ENCODE assay signal across 8 cellular contexts in genomic region chr17:794876-795275, GRCh38. TPM values are rescaled to one million over a fixed set of nuclear protein-coding genes. Genes with fewer than 3 reads are reported as not detected.
DNase-seq lines count a peak whose midpoint lies in the region; ATAC-seq, FAIRE-seq and TF ChIP-seq lines count a peak whose summit lies in the region.

No MANE protein-coding gene starts in this region.

- DNase-seq in NCI-H2171 (lab: John Stamatoyannopoulos, UW) (peak; percentile 84), memory B cell (ENCODE audit: low spot score in 2 of 2) (peak; percentile 25 to 35)
- peak; percentile 49 for DNase-seq in activated CD4-positive, alpha-beta memory T cell treated with anti-CD3 and anti-CD28 coated beads, Interleukin-2, amount 10 ng/mL, durations not matched to agents 7 days and 5 days
- peak; percentile 15 for DNase-seq in stimulated activated CD8-positive, alpha-beta memory T cell treated with anti-CD3 and anti-CD28 coated beads, Interleukin-15, amount 100 ng/mL, for 24 hours (ENCODE audit: low read depth)

- H3K36me3 Mint-ChIP-seq in activated CD4-positive, alpha-beta memory T cell treated with anti-CD3 and anti-CD28 coated beads, Interleukin-2, amount 10 ng/mL, durations not matched to agents 7 days and 5 days (ENCODE audit: low read depth), result peaks cover 17% of the 10 kb centered on the region
- H3K36me3 Mint-ChIP-seq in memory B cell, result peaks cover 11% of the 10 kb centered on the region

- ATAC-seq in memory B cell (ENCODE audit: low read depth) (peak; percentile 88), HG02870 (IDR thresholded peaks at IDR 0.05; ENCODE audit: unreplicated experiment) (no peak), HG03280 (IDR thresholded peaks at IDR 0.05; ENCODE audit: unreplicated experiment) (no peak)

- CTCF ChIA-PET in activated CD4-positive, alpha-beta memory T cell treated with anti-CD3 and anti-CD28 coated beads, Interleukin-2, amount 10 ng/mL, durations not matched to agents 7 days and 5 days (lab: Charles Lee), result interaction anchor here (1.1 to 3.6 kb wide), 5 partner anchors 12 to 206 kb away, joined by 3 to 42 read pairs (median 5); partner anchors contain the start of genes GLOD4, MRM3, NXN and TIMM22

- H3K27me3 Mint-ChIP-seq in activated CD4-positive, alpha-beta memory T cell treated with anti-CD3 and anti-CD28 coated beads, Interleukin-2, amount 10 ng/mL, durations not matched to agents 7 days and 5 days, result no peaks in the 10 kb centered on the region
- no peaks in the 10 kb centered on the region for H3K27me3 Mint-ChIP-seq in memory B cell

- POLR2A ChIA-PET in activated CD4-positive, alpha-beta memory T cell treated with anti-CD3 and anti-CD28 coated beads, Interleukin-2, amount 10 ng/mL, durations not matched to agents 7 days and 5 days (lab: Charles Lee), result interaction anchor here (2.0 to 2.2 kb wide), 2 partner anchors 13 to 186 kb away, joined by 7 to 10 read pairs; partner anchors contain the start of genes GLOD4 and MRM3

- TF ChIP-seq CTCF in GM12874 (IDR thresholded peaks at IDR 0.05; ENCODE audit: insufficient read depth, low read depth, low read length), result peak; percentile 77

- FAIRE-seq in endometrium (lab: Jason Lieb, UNC), result peak; percentile 91

- H3K27ac Mint-ChIP-seq in activated CD4-positive, alpha-beta memory T cell treated with anti-CD3 and anti-CD28 coated beads, Interleukin-2, amount 10 ng/mL, durations not matched to agents 7 days and 5 days, result no peak overlapping the region
- H3K27ac Mint-ChIP-seq in memory B cell, result no peak overlapping the region

- H3K9me3 Mint-ChIP-seq in activated CD4-positive, alpha-beta memory T cell treated with anti-CD3 and anti-CD28 coated beads, Interleukin-2, amount 10 ng/mL, durations not matched to agents 7 days and 5 days, result no peaks in the 10 kb centered on the region
- peaks cover 1% of the 10 kb centered on the region for H3K9me3 Mint-ChIP-seq in memory B cell

- H3K4me1 Mint-ChIP-seq in activated CD4-positive, alpha-beta memory T cell treated with anti-CD3 and anti-CD28 coated beads, Interleukin-2, amount 10 ng/mL, durations not matched to agents 7 days and 5 days, result peaks cover 6% of the 10 kb centered on the region
- peaks cover 3% of the 10 kb centered on the region for H3K4me1 Mint-ChIP-seq in memory B cell

- no peak overlapping the region for H3K4me3 Mint-ChIP-seq in activated CD4-positive, alpha-beta memory T cell treated with anti-CD3 and anti-CD28 coated beads, Interleukin-2, amount 10 ng/mL, durations not matched to agents 7 days and 5 days
- H3K4me3 Mint-ChIP-seq in memory B cell, result no peak overlapping the region

RNA-seq across cellular contexts. Expression of gene MRM3, which starts 12.7 kb away (rescaled TPM):
- total RNA-seq in activated CD4-positive, alpha-beta memory T cell treated with anti-CD3 and anti-CD28 coated beads, Interleukin-2, amount 10 ng/mL, durations not matched to agents 7 days and 5 days, result 10 to 100 TPM; 12.8 to 15.8 TPM

RNA-seq across cellular contexts. Expression of gene GLOD4, which starts 12.8 kb away (rescaled TPM):
- total RNA-seq in activated CD4-positive, alpha-beta memory T cell treated with anti-CD3 and anti-CD28 coated beads, Interleukin-2, amount 10 ng/mL, durations not matched to agents 7 days and 5 days, result 10 to 100 TPM; 46.0 to 54.1 TPM

RNA-seq across cellular contexts. Expression of gene GEMIN4, which starts 42.8 kb away (rescaled TPM):
- 10 to 100 TPM; 23.1 to 25.6 TPM for total RNA-seq in activated CD4-positive, alpha-beta memory T cell treated with anti-CD3 and anti-CD28 coated beads, Interleukin-2, amount 10 ng/mL, durations not matched to agents 7 days and 5 days

Comparison
In these comparisons a context has a peak if more than half of its experiments do, and no peak if none do; other contexts are left out.
1. DNase-seq: peak in every context shown above with its lines; median percentile 84 in NCI-H2171; 49 in activated CD4-positive, alpha-beta memory T cell treated with anti-CD3 and anti-CD28 coated beads, Interleukin-2, amount 10 ng/mL, durations not matched to agents 7 days and 5 days; 30 in memory B cell; 15 in stimulated activated CD8-positive, alpha-beta memory T cell treated with anti-CD3 and anti-CD28 coated beads, Interleukin-15, amount 100 ng/mL, for 24 hours.